26 cellular contexts compared by ENCODE assay signal in genomic region chr3:121781611-121782010, GRCh38.
"Had no signal": no experiment of that assay in that cellular context is flagged by ENCODE, and none has a peak within 500 bp of the region (broad histone marks: within the 10 kb centered on the region; RNA-seq: fewer than 3 reads in every experiment).

No MANE protein-coding gene starts in this region.

- H3K4me3 Mint-ChIP-seq: mesothelial cell of epicardium had no signal

- H3K27ac Mint-ChIP-seq: mesothelial cell of epicardium had no signal

- H3K27ac ChIP-seq: coronary artery, esophagus squamous epithelium, gastrocnemius medialis, heart right ventricle, left lung, lower lobe of right lung had no signal

- H3K9me3 Mint-ChIP-seq: mesothelial cell of epicardium had no signal

- H3K4me3 ChIP-seq: coronary artery, dorsolateral prefrontal cortex, esophagus squamous epithelium, gastrocnemius medialis, heart right ventricle, left lung, lower lobe of right lung, mucosa of descending colon had no signal

- H3K4me1 ChIP-seq: esophagus squamous epithelium, gastrocnemius medialis, left lung, lower lobe of right lung had no signal

- H3K9me3 ChIP-seq: esophagus squamous epithelium, gastrocnemius medialis, heart right ventricle, left lung, lower lobe of right lung, mucosa of descending colon had no signal

- DNase-seq: dermis blood vessel endothelial cell; dorsolateral prefrontal cortex; effector CD4-positive, alpha-beta T cell; effector memory CD4-positive, alpha-beta T cell; erythroblast; esophagus squamous epithelium; foreskin fibroblast; foreskin melanocyte; gastrocnemius medialis; glutamatergic neuron; head of caudate nucleus; heart right ventricle; hippocampal formation; islet precursor cell; kidney; kidney glomerular epithelial cell; left cardiac atrium; left lung; left ventricle myocardium superior; lower lobe of right lung; mesenchymal stem cell; mucosa of descending colon had no signal

- FAIRE-seq: colon, endothelial cell of umbilical vein, kidney had no signal

- H3K4me1 Mint-ChIP-seq: mesothelial cell of epicardium had no signal

- H3K27me3 ChIP-seq: dorsolateral prefrontal cortex, esophagus squamous epithelium, gastrocnemius medialis, heart right ventricle, left lung had no signal
